1 cellular context compared by ENCODE assay signal in the genomic region with DNA sequence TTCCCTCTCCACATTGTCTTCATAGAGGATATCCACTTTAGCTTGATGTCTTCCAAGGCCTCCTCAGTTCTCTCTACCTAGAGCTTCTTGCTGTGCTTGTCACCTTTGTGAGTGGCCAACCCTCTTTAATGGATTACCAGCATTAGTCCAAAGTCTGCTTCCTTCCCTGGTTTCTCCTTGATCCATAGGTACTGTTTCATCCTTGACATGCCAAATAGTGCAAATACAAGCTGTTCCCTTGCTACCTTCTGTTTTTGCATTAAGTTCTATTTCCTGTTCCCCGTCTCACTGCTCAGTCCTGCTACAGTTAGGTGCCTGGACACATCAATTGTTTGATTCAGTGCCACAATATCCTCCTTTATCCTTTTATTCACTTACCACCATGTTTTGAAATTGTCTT.
TF ChIP-seq lines count a peak whose summit lies in the region.

No MANE protein-coding gene starts in this region.

TF ChIP-seq in HepG2, 621 proteins besides CTCF, POLR2A, EP300 and RAD21 (continued from another document and continues in another):
- TF ChIP-seq HIC2 (CRISPR knock-in tag; IDR thresholded peaks at IDR 0.05; ENCODE audit: low read depth) (no peak), XBP1 (CRISPR knock-in tag; IDR thresholded peaks at IDR 0.05) (no peak), GMEB1 (CRISPR knock-in tag; IDR thresholded peaks at IDR 0.05; ENCODE audit: borderline replicate concordance) (no peak), ZNF260 (CRISPR knock-in tag; IDR thresholded peaks at IDR 0.05; ENCODE audit: borderline replicate concordance, low read depth) (no peak), ZNF230 (CRISPR knock-in tag; IDR thresholded peaks at IDR 0.05) (no peak), CCDC6 (CRISPR knock-in tag; IDR thresholded peaks at IDR 0.05) (no peak), KDM2A (CRISPR knock-in tag; IDR thresholded peaks at IDR 0.05; ENCODE audit: borderline replicate concordance, low read depth) (no peak), TCF7L2 (IDR thresholded peaks at IDR 0.05; ENCODE audit: low read depth, low read length) (no peak), ZNF720 (CRISPR knock-in tag; IDR thresholded peaks at IDR 0.05) (no peak), SMAD3 (CRISPR knock-in tag; IDR thresholded peaks at IDR 0.05) (no peak), ATAD3A (CRISPR knock-in tag; IDR thresholded peaks at IDR 0.05) (no peak), ZNF432 (CRISPR knock-in tag; IDR thresholded peaks at IDR 0.05; ENCODE audit: borderline replicate concordance) (no peak), ZNF792 (CRISPR knock-in tag; IDR thresholded peaks at IDR 0.05) (no peak), TFDP2 (CRISPR knock-in tag; IDR thresholded peaks at IDR 0.05) (no peak), JDP2 (CRISPR knock-in tag; IDR thresholded peaks at IDR 0.05; ENCODE audit: borderline replicate concordance) (no peak), ZNF609 (CRISPR knock-in tag; IDR thresholded peaks at IDR 0.05; ENCODE audit: borderline replicate concordance) (no peak), ZNF740 (CRISPR knock-in tag; IDR thresholded peaks at IDR 0.05) (no peak), SOX6 (IDR thresholded peaks at IDR 0.05) (no peak), SOX6 (CRISPR knock-in tag; IDR thresholded peaks at IDR 0.05) (peak; percentile 28; the same call in 1 of the 2 replicates), MAFG (CRISPR knock-in tag; IDR thresholded peaks at IDR 0.05) (no peak), HNRNPLL (IDR thresholded peaks at IDR 0.05; ENCODE audit: low read depth, low read length, poor library complexity, severe bottlenecking) (no peak), ZNF382 (CRISPR knock-in tag; IDR thresholded peaks at IDR 0.05; ENCODE audit: borderline replicate concordance) (no peak), ONECUT2 (CRISPR knock-in tag; IDR thresholded peaks at IDR 0.05) (no peak), NFRKB (IDR thresholded peaks at IDR 0.05) (no peak), HNRNPH1 (optimal IDR thresholded peaks at IDR 0.05; ENCODE audit: low read depth, low read length) (no peak), HMG20B (CRISPR knock-in tag; conservative IDR thresholded peaks at IDR 0.05) (no peak), TBX3 (IDR thresholded peaks at IDR 0.05; ENCODE audit: borderline replicate concordance) (no peak), PHB2 (IDR thresholded peaks at IDR 0.05; ENCODE audit: partially characterized antibody) (no peak), RARA (CRISPR knock-in tag; IDR thresholded peaks at IDR 0.05) (peak; percentile 30; the same call in 1 of the 2 replicates)
- TF ChIP-seq, protein P1, sequence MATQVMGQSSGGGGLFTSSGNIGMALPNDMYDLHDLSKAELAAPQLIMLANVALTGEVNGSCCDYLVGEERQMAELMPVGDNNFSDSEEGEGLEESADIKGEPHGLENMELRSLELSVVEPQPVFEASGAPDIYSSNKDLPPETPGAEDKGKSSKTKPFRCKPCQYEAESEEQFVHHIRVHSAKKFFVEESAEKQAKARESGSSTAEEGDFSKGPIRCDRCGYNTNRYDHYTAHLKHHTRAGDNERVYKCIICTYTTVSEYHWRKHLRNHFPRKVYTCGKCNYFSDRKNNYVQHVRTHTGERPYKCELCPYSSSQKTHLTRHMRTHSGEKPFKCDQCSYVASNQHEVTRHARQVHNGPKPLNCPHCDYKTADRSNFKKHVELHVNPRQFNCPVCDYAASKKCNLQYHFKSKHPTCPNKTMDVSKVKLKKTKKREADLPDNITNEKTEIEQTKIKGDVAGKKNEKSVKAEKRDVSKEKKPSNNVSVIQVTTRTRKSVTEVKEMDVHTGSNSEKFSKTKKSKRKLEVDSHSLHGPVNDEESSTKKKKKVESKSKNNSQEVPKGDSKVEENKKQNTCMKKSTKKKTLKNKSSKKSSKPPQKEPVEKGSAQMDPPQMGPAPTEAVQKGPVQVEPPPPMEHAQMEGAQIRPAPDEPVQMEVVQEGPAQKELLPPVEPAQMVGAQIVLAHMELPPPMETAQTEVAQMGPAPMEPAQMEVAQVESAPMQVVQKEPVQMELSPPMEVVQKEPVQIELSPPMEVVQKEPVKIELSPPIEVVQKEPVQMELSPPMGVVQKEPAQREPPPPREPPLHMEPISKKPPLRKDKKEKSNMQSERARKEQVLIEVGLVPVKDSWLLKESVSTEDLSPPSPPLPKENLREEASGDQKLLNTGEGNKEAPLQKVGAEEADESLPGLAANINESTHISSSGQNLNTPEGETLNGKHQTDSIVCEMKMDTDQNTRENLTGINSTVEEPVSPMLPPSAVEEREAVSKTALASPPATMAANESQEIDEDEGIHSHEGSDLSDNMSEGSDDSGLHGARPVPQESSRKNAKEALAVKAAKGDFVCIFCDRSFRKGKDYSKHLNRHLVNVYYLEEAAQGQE (IDR thresholded peaks at IDR 0.05; ENCODE audit: borderline replicate concordance in 1 of 2, low read depth in 1 of 2, low read length in 2 of 2): no peak
- TF ChIP-seq, protein P2, sequence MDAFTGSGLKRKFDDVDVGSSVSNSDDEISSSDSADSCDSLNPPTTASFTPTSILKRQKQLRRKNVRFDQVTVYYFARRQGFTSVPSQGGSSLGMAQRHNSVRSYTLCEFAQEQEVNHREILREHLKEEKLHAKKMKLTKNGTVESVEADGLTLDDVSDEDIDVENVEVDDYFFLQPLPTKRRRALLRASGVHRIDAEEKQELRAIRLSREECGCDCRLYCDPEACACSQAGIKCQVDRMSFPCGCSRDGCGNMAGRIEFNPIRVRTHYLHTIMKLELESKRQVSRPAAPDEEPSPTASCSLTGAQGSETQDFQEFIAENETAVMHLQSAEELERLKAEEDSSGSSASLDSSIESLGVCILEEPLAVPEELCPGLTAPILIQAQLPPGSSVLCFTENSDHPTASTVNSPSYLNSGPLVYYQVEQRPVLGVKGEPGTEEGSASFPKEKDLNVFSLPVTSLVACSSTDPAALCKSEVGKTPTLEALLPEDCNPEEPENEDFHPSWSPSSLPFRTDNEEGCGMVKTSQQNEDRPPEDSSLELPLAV (CRISPR knock-in tag; conservative IDR thresholded peaks at IDR 0.05; ENCODE audit: low read depth): no peak
- TF ChIP-seq, protein P3, sequence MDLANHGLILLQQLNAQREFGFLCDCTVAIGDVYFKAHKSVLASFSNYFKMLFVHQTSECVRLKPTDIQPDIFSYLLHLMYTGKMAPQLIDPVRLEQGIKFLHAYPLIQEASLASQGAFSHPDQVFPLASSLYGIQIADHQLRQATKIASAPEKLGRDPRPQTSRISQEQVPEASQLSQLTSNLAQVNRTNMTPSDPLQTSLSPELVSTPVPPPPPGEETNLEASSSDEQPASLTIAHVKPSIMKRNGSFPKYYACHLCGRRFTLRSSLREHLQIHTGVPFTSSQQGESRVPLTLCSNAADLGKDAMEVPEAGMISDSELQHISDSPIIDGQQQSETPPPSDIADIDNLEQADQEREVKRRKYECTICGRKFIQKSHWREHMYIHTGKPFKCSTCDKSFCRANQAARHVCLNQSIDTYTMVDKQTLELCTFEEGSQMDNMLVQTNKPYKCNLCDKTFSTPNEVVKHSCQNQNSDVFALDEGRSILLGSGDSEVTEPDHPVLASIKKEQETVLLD (CRISPR knock-in tag; IDR thresholded peaks at IDR 0.05; ENCODE audit: low read depth): no peak
- TF ChIP-seq, protein P4, sequence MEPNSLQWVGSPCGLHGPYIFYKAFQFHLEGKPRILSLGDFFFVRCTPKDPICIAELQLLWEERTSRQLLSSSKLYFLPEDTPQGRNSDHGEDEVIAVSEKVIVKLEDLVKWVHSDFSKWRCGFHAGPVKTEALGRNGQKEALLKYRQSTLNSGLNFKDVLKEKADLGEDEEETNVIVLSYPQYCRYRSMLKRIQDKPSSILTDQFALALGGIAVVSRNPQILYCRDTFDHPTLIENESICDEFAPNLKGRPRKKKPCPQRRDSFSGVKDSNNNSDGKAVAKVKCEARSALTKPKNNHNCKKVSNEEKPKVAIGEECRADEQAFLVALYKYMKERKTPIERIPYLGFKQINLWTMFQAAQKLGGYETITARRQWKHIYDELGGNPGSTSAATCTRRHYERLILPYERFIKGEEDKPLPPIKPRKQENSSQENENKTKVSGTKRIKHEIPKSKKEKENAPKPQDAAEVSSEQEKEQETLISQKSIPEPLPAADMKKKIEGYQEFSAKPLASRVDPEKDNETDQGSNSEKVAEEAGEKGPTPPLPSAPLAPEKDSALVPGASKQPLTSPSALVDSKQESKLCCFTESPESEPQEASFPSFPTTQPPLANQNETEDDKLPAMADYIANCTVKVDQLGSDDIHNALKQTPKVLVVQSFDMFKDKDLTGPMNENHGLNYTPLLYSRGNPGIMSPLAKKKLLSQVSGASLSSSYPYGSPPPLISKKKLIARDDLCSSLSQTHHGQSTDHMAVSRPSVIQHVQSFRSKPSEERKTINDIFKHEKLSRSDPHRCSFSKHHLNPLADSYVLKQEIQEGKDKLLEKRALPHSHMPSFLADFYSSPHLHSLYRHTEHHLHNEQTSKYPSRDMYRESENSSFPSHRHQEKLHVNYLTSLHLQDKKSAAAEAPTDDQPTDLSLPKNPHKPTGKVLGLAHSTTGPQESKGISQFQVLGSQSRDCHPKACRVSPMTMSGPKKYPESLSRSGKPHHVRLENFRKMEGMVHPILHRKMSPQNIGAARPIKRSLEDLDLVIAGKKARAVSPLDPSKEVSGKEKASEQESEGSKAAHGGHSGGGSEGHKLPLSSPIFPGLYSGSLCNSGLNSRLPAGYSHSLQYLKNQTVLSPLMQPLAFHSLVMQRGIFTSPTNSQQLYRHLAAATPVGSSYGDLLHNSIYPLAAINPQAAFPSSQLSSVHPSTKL (CRISPR knock-in tag; IDR thresholded peaks at IDR 0.05): peak; percentile 85
- TF ChIP-seq, protein P5, sequence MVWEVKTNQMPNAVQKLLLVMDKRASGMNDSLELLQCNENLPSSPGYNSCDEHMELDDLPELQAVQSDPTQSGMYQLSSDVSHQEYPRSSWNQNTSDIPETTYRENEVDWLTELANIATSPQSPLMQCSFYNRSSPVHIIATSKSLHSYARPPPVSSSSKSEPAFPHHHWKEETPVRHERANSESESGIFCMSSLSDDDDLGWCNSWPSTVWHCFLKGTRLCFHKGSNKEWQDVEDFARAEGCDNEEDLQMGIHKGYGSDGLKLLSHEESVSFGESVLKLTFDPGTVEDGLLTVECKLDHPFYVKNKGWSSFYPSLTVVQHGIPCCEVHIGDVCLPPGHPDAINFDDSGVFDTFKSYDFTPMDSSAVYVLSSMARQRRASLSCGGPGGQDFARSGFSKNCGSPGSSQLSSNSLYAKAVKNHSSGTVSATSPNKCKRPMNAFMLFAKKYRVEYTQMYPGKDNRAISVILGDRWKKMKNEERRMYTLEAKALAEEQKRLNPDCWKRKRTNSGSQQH (CRISPR knock-in tag; IDR thresholded peaks at IDR 0.05; ENCODE audit: low read depth): no peak
